ENCODE assay signal across 18 cellular contexts in the genomic region with DNA sequence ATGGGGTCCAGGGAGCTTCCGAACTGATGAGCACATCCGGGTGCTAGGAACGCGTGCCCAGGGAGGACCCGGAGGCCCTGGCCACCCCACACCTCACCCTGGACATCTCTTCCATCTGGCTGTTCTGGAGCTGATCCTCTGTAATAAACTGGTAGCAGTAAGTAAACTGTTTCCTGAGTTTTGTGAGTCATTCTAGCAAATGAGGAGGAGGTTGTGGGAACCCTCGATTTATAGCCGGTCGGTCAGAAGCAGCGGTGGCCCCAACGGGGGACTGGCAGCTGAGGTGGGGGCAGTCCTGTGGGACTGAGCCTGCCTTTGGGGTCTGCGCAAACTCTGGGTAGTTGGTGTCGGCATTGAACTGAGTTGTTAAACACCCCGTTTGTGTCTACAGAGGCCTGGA.
"Had no signal": no experiment of that assay in that cellular context is flagged by ENCODE, and none has a peak within 500 bp of the region (broad histone marks: within the 10 kb centered on the region; RNA-seq: fewer than 3 reads in every experiment).

No MANE protein-coding gene starts in this region.

- H3K4me3 ChIP-seq: lung, mucosa of descending colon, pancreas, upper lobe of right lung had no signal

- H3K27me3 ChIP-seq: pancreas had no signal

- H3K27ac Mint-ChIP-seq: activated T-helper 2 cell treated with anti-CD3 and anti-CD28 coated beads, Interferon-gamma antibody, Interleukin-2, Interleukin-4, amounts not matched to agents 10 μg/mL and 5 μg/mL and 100 μg/mL, durations not matched to agents 14 hours and 24 hours and 36 hours; dendritic cell treated with granulocyte-macrophage colony-stimulating factor and Interleukin-4, amounts not matched to agents 40 ng/mL and 50 ng/mL, for 4 days; effector memory CD8-positive, alpha-beta T cell; stimulated activated naive CD8-positive, alpha-beta T cell treated with anti-CD3 and anti-CD28 coated beads, Interleukin-15, Interleukin-2, amounts not matched to agents 100 ng/mL and 50 ng/mL, for 24 hours; T-cell; WTC11 had no signal

- H3K4me1 ChIP-seq: pancreas had no signal

- H3K27ac ChIP-seq: brain microvascular endothelial cell, pancreas, upper lobe of right lung had no signal

- H3K9me3 Mint-ChIP-seq: activated naive CD4-positive, alpha-beta T cell treated with anti-CD3 and anti-CD28 coated beads, Interleukin-2, amount 50 U/mL, for 72 hours; activated T-helper 2 cell treated with anti-CD3 and anti-CD28 coated beads, Interferon-gamma antibody, Interleukin-2, Interleukin-4, amounts not matched to agents 10 μg/mL and 5 μg/mL and 100 μg/mL, durations not matched to agents 14 hours and 24 hours and 36 hours; dendritic cell treated with granulocyte-macrophage colony-stimulating factor and Interleukin-4, amounts not matched to agents 40 ng/mL and 50 ng/mL, for 4 days; effector memory CD8-positive, alpha-beta T cell; stimulated activated naive CD8-positive, alpha-beta T cell treated with anti-CD3 and anti-CD28 coated beads, Interleukin-15, Interleukin-2, amounts not matched to agents 100 ng/mL and 50 ng/mL, for 24 hours; T-cell; WTC11 had no signal

- H3K4me3 Mint-ChIP-seq: dendritic cell treated with granulocyte-macrophage colony-stimulating factor and Interleukin-4, amounts not matched to agents 40 ng/mL and 50 ng/mL, for 4 days; effector memory CD8-positive, alpha-beta T cell; stimulated activated naive CD8-positive, alpha-beta T cell treated with anti-CD3 and anti-CD28 coated beads, Interleukin-15, Interleukin-2, amounts not matched to agents 100 ng/mL and 50 ng/mL, for 24 hours; T-cell; WTC11 had no signal

- ATAC-seq: activated naive CD4-positive, alpha-beta T cell treated with anti-CD3 and anti-CD28 coated beads, Interleukin-2, amount 50 U/mL, for 72 hours; effector memory CD8-positive, alpha-beta T cell; mucosa of descending colon; pancreas; T-cell; upper lobe of right lung; WTC11 had no signal

- H3K27me3 Mint-ChIP-seq: effector memory CD8-positive, alpha-beta T cell; stimulated activated naive CD8-positive, alpha-beta T cell treated with anti-CD3 and anti-CD28 coated beads, Interleukin-15, Interleukin-2, amounts not matched to agents 100 ng/mL and 50 ng/mL, for 24 hours; T-cell had no signal

- H3K36me3 ChIP-seq: brain microvascular endothelial cell, pancreas, upper lobe of right lung had no signal

- H3K36me3 Mint-ChIP-seq: activated naive CD4-positive, alpha-beta T cell treated with anti-CD3 and anti-CD28 coated beads, Interleukin-2, amount 50 U/mL, for 72 hours; T-cell; WTC11 had no signal

- H3K9me3 ChIP-seq: mucosa of descending colon, pancreas, upper lobe of right lung had no signal

- DNase-seq: activated CD4-positive, alpha-beta T cell treated with anti-CD3 and anti-CD28 coated beads for 48 hours; activated T-cell treated with anti-CD3 and anti-CD28 coated beads for 4 hours; amniotic stem cell; brain microvascular endothelial cell; effector memory CD8-positive, alpha-beta T cell; stimulated activated CD4-positive, alpha-beta T cell treated with anti-CD3 and anti-CD28 coated beads, Interleukin-4, amount 100 ng/mL, for 1 hour; stimulated activated CD8-positive, alpha-beta memory T cell treated with anti-CD3 and anti-CD28 coated beads, Interleukin-4, amount 100 ng/mL, for 48 hours; T-cell; T1000; upper lobe of right lung had no signal
